20 cellular contexts compared by ENCODE assay signal in genomic region chr3:24249523-24249922, GRCh38.
A peak's percentile ranks its signal among the peaks of the same experiment; 100 is the strongest.
DNase-seq lines count a peak whose midpoint lies in the region; ATAC-seq and TF ChIP-seq lines count a peak whose summit lies in the region.
"Had no signal": no experiment of that assay in that cellular context is flagged by ENCODE, and none has a peak within 500 bp of the region (broad histone marks: within the 10 kb centered on the region; RNA-seq: fewer than 3 reads in every experiment).

No MANE protein-coding gene starts in this region.

- H3K4me1 Mint-ChIP-seq in activated naive CD8-positive, alpha-beta T cell treated with anti-CD3 and anti-CD28 coated beads for 36 hours, result no peaks in the 10 kb centered on the region
- H3K4me1 Mint-ChIP-seq: B cell had no signal

- no peaks in the 10 kb centered on the region for H3K36me3 Mint-ChIP-seq in activated naive CD8-positive, alpha-beta T cell treated with anti-CD3 and anti-CD28 coated beads for 36 hours
- H3K36me3 Mint-ChIP-seq: CD8-positive, alpha-beta T cell had no signal

- ATAC-seq in esophagus mucosa (peak; percentile 56), mucosa of descending colon (peak; percentile 67), GM18861 (IDR thresholded peaks at IDR 0.05; ENCODE audit: unreplicated experiment) (no peak)
- ATAC-seq: A549; CD8-positive, alpha-beta T cell had no signal

- peak overlapping the region; percentile 7 to 23 for H3K27ac ChIP-seq in ascending aorta
- H3K27ac ChIP-seq: 22Rv1; A549; BLaER1 treated with 17β-estradiol and CSF1 and Interleukin-3, amounts not matched to agents 10 nM and 100 nM; C4-2B had no signal

- intact Hi-C loops in ascending aorta (cut with DNase I), result no loop called here
- intact Hi-C loops in mucosa of descending colon (cut with DNase I, micrococcal nuclease), result no loop called here

- TF ChIP-seq CTCF in ascending aorta (IDR thresholded peaks at IDR 0.05), result no peak
- no peak for TF ChIP-seq CTCF in mucosa of descending colon (IDR thresholded peaks at IDR 0.05)

- H3K36me3 ChIP-seq in ascending aorta, result no peaks in the 10 kb centered on the region
- H3K36me3 ChIP-seq in mucosa of descending colon (ENCODE audit: low read depth), result no peaks in the 10 kb centered on the region
- H3K36me3 ChIP-seq: BLaER1 treated with 17β-estradiol and CSF1 and Interleukin-3, amounts not matched to agents 10 nM and 100 nM had no signal

- H3K4me1 ChIP-seq in ascending aorta, result peaks cover 0 to 24% of the 10 kb centered on the region in 2 donors
- H3K4me1 ChIP-seq in mucosa of descending colon (ENCODE audit: low read depth), result no peaks in the 10 kb centered on the region
- H3K4me1 ChIP-seq: A549; BLaER1 treated with 17β-estradiol and CSF1 and Interleukin-3, amounts not matched to agents 10 nM and 100 nM; Caco-2 had no signal

- H3K27me3 Mint-ChIP-seq in activated naive CD8-positive, alpha-beta T cell treated with anti-CD3 and anti-CD28 coated beads for 36 hours, result peaks cover 18% of the 10 kb centered on the region

- H3K27ac Mint-ChIP-seq in activated naive CD8-positive, alpha-beta T cell treated with anti-CD3 and anti-CD28 coated beads for 36 hours, result no peak overlapping the region
- H3K27ac Mint-ChIP-seq: B cell; CD4-positive, alpha-beta T cell; CD8-positive, alpha-beta T cell had no signal

- no peak overlapping the region for H3K4me3 Mint-ChIP-seq in activated naive CD8-positive, alpha-beta T cell treated with anti-CD3 and anti-CD28 coated beads for 36 hours
- H3K4me3 Mint-ChIP-seq: B cell; CD4-positive, alpha-beta T cell; CD8-positive, alpha-beta T cell had no signal

- H3K9me3 Mint-ChIP-seq in activated naive CD8-positive, alpha-beta T cell treated with anti-CD3 and anti-CD28 coated beads for 36 hours, result no peaks in the 10 kb centered on the region
- H3K9me3 Mint-ChIP-seq: CD4-positive, alpha-beta T cell; CD8-positive, alpha-beta T cell had no signal

- H3K9me3 ChIP-seq in ascending aorta (no peaks in the 10 kb centered on the region), mucosa of descending colon (no peaks in the 10 kb centered on the region)
- H3K9me3 ChIP-seq: A549; BLaER1 treated with 17β-estradiol and CSF1 and Interleukin-3, amounts not matched to agents 10 nM and 100 nM; Caco-2 had no signal

- DNase-seq in NCI-H748 (lab: John Stamatoyannopoulos, UW; ENCODE audit: unreplicated experiment) (peak; percentile 2), NCI-H748 treated with DMSO at 0.1 percent for 48 hours (lab: John Stamatoyannopoulos, UW) (no peak), ascending aorta (ENCODE audit: low spot score in 2 of 2) (no peak), mucosa of descending colon (peak in 1 of 3 donors; percentile 17), cerebellum (ENCODE audit: low spot score) (no peak)
- no peak for DNase-seq in activated naive CD8-positive, alpha-beta T cell treated with anti-CD3 and anti-CD28 coated beads for 36 hours
- DNase-seq: AML-193; Caco-2; Calu3; CD4-positive, alpha-beta T cell; CD8-positive, alpha-beta T cell; DMS79 treated with DMSO at 0.1 percent for 48 hours; GF-D8 had no signal

- no peaks in the 10 kb centered on the region for H3K27me3 ChIP-seq in ascending aorta
- H3K27me3 ChIP-seq: BLaER1 treated with 17β-estradiol and CSF1 and Interleukin-3, amounts not matched to agents 10 nM and 100 nM had no signal

- no peak overlapping the region for H3K4me3 ChIP-seq in ascending aorta
- no peak overlapping the region for H3K4me3 ChIP-seq in mucosa of descending colon
- H3K4me3 ChIP-seq: A549; BLaER1 treated with 17β-estradiol and CSF1 and Interleukin-3, amounts not matched to agents 10 nM and 100 nM had no signal
